1 cellular context compared by ENCODE assay signal in the genomic region with DNA sequence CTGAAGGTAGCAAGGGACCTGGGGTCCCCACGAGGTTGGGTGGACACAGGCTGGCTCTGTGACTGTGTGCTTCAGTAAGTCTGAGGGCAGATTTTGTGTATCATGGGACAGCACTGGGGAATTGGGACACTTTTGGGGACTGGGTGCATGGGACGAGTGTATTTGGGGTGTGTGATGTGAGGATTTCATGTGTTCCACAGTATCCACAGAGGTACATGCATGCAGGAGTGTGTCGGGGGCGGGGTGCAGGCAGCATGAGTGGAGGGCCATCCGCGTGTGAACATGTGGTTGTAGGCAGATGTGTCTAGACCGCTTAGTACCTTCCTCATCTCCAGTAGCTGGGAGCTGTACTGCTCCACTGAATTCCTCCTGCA.
A peak's percentile ranks its signal among the peaks of the same experiment; 100 is the strongest.
TF ChIP-seq lines count a peak whose summit lies in the region.

No MANE protein-coding gene starts in this region.

TF ChIP-seq in H1, 55 proteins besides CTCF, POLR2A, EP300 and RAD21:
- TF ChIP-seq SP4 (IDR thresholded peaks at IDR 0.05; ENCODE audit: low read length) (no peak), SUZ12 (IDR thresholded peaks at IDR 0.05; ENCODE audit: low read length) (0 out of 2 replicates have a peak, but pooled peaks have one; percentile 9)
